ENCODE assay signal across 1 cellular context in the genomic region with DNA sequence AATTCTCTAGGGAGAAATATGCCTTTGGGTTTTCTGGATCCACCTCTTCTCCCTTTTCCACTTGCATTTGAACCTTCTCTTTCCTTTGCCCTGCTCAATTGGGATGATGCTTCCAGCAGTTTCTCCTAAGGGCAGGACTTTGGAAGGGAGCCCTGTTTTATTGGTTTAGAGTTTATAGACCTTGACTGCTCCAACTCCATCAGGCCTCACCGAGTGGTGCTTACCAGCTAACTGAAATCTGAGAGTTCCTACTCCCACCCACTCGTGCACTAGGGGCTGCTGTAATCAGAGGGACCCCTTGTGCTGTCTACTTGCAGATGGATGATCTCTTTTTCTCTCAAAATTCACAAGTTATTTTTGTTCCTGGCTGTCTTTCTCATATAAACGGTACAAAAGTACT.
TF ChIP-seq lines count a peak whose summit lies in the region.

No MANE protein-coding gene starts in this region.

TF ChIP-seq in HEK293, 187 proteins besides CTCF, POLR2A, EP300 and RAD21 (continued from another document):
- TF ChIP-seq, protein P1, sequence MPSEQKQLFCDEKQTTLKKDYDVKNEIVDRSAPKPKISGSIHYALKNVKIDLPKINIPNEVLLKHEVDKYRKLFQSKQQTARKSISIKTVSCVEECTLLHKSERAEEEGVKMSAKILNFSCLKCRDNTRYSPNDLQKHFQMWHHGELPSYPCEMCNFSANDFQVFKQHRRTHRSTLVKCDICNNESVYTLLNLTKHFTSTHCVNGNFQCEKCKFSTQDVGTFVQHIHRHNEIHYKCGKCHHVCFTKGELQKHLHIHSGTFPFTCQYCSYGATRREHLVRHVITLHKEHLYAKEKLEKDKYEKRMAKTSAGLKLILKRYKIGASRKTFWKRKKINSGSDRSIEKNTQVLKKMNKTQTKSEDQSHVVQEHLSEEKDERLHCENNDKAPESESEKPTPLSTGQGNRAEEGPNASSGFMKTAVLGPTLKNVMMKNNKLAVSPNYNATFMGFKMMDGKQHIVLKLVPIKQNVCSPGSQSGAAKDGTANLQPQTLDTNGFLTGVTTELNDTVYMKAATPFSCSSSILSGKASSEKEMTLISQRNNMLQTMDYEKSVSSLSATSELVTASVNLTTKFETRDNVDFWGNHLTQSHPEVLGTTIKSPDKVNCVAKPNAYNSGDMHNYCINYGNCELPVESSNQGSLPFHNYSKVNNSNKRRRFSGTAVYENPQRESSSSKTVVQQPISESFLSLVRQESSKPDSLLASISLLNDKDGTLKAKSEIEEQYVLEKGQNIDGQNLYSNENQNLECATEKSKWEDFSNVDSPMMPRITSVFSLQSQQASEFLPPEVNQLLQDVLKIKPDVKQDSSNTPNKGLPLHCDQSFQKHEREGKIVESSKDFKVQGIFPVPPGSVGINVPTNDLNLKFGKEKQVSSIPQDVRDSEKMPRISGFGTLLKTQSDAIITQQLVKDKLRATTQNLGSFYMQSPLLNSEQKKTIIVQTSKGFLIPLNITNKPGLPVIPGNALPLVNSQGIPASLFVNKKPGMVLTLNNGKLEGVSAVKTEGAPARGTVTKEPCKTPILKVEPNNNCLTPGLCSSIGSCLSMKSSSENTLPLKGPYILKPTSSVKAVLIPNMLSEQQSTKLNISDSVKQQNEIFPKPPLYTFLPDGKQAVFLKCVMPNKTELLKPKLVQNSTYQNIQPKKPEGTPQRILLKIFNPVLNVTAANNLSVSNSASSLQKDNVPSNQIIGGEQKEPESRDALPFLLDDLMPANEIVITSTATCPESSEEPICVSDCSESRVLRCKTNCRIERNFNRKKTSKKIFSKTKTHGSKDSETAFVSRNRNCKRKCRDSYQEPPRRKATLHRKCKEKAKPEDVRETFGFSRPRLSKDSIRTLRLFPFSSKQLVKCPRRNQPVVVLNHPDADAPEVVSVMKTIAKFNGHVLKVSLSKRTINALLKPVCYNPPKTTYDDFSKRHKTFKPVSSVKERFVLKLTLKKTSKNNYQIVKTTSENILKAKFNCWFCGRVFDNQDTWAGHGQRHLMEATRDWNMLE (tag by site-specific recombination; conservative IDR thresholded peaks at IDR 0.05; ENCODE audit: low read depth), result no peak
- TF ChIP-seq ZNF623 (tag by site-specific recombination; IDR thresholded peaks at IDR 0.05) (no peak), ZNF140 (tag by site-specific recombination; IDR thresholded peaks at IDR 0.05) (no peak), ZBTB26 (tag by site-specific recombination; optimal IDR thresholded peaks at IDR 0.05) (no peak), SP2 (tag by site-specific recombination; IDR thresholded peaks at IDR 0.05) (no peak), ZNF510 (tag by site-specific recombination; IDR thresholded peaks at IDR 0.05; ENCODE audit: insufficient replicate concordance) (no peak), PATZ1 (tag by site-specific recombination; IDR thresholded peaks at IDR 0.05) (no peak), SALL2 (tag by site-specific recombination; IDR thresholded peaks at IDR 0.05; ENCODE audit: borderline replicate concordance) (no peak), ZNF223 (tag by site-specific recombination; IDR thresholded peaks at IDR 0.05) (no peak), ZBTB17 (tag by site-specific recombination; IDR thresholded peaks at IDR 0.05) (no peak)
